ENCODE assay signal across 30 cellular contexts in the genomic region with DNA sequence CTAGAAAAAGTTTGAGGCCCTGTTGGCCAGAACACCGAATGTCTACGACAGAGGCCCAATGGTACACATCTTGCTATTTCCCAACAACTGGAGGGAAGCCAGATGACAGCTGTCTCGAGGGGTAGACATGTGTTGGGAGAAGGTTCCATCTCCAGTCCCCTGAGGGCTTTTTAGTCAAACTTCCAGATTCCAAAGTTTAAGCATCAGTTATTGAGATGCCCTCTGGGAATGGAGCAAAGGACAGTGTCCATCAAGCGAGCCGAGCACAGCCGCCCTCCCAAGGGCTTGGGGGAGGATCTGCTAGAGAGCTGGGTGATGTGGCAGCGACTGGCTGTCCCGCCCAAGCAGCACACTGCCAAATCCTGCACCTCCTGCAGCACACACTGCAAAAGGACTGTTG.
DNase-seq lines count a peak whose midpoint lies in the region; ATAC-seq and TF ChIP-seq lines count a peak whose summit lies in the region.
"Had no signal": no experiment of that assay in that cellular context is flagged by ENCODE, and none has a peak within 500 bp of the region (broad histone marks: within the 10 kb centered on the region; RNA-seq: fewer than 3 reads in every experiment).

No MANE protein-coding gene starts in this region.

- no peaks in the 10 kb centered on the region for H3K27me3 Mint-ChIP-seq in activated T-cell treated with anti-CD3 and anti-CD28 coated beads, Interleukin-2, amount 50 U/mL, for 4 hours (ENCODE audit: low read depth)

- H3K4me3 ChIP-seq in gastroesophageal sphincter (no peak overlapping the region), gastrocnemius medialis (no peak overlapping the region)
- H3K4me3 ChIP-seq: esophagus muscularis mucosa, SJSA1 had no signal

- no peak for TF ChIP-seq EP300 in gastroesophageal sphincter (IDR thresholded peaks at IDR 0.05)

- no peak overlapping the region for H3K4me3 Mint-ChIP-seq in activated T-cell treated with anti-CD3 and anti-CD28 coated beads, Interleukin-2, amount 50 U/mL, for 4 hours
- H3K4me3 Mint-ChIP-seq: activated CD4-positive, alpha-beta T cell treated with anti-CD3 and anti-CD28 coated beads for 36 hours; activated CD8-positive, alpha-beta T cell treated with anti-CD3 and anti-CD28 coated beads for 36 hours; activated naive CD4-positive, alpha-beta T cell treated with anti-CD3 and anti-CD28 coated beads for 36 hours; central memory CD8-positive, alpha-beta T cell; immature natural killer cell; memory B cell; neural crest cell; stimulated activated effector memory CD8-positive, alpha-beta T cell treated with anti-CD3 and anti-CD28 coated beads, Interleukin-12 subunit alpha, Interleukin-12 subunit beta, amount 100 ng/mL, for 72 hours; type B pancreatic cell had no signal

- peaks cover 0 to 2% (median 0%) of the 10 kb centered on the region in 3 donors for H3K4me1 ChIP-seq in gastroesophageal sphincter
- H3K4me1 ChIP-seq in gastrocnemius medialis = no peaks in the 10 kb centered on the region
- H3K4me1 ChIP-seq: SJSA1 had no signal

- H3K4me1 Mint-ChIP-seq in activated T-cell treated with anti-CD3 and anti-CD28 coated beads, Interleukin-2, amount 50 U/mL, for 4 hours (ENCODE audit: low read depth) = no peaks in the 10 kb centered on the region
- H3K4me1 Mint-ChIP-seq: activated CD4-positive, alpha-beta T cell treated with anti-CD3 and anti-CD28 coated beads for 36 hours; central memory CD8-positive, alpha-beta T cell; immature natural killer cell; neural crest cell; stimulated activated effector memory CD8-positive, alpha-beta T cell treated with anti-CD3 and anti-CD28 coated beads, Interleukin-12 subunit alpha, Interleukin-12 subunit beta, amount 100 ng/mL, for 72 hours had no signal

- no peaks in the 10 kb centered on the region for H3K9me3 Mint-ChIP-seq in activated T-cell treated with anti-CD3 and anti-CD28 coated beads, Interleukin-2, amount 50 U/mL, for 4 hours
- H3K9me3 Mint-ChIP-seq: activated CD8-positive, alpha-beta T cell treated with anti-CD3 and anti-CD28 coated beads for 36 hours; activated naive CD4-positive, alpha-beta T cell treated with anti-CD3 and anti-CD28 coated beads for 36 hours; central memory CD8-positive, alpha-beta T cell; immature natural killer cell; neural crest cell; stimulated activated effector memory CD8-positive, alpha-beta T cell treated with anti-CD3 and anti-CD28 coated beads, Interleukin-12 subunit alpha, Interleukin-12 subunit beta, amount 100 ng/mL, for 72 hours; type B pancreatic cell had no signal

- H3K36me3 ChIP-seq in gastroesophageal sphincter = no peaks in the 10 kb centered on the region
- H3K36me3 ChIP-seq in gastrocnemius medialis = no peaks in the 10 kb centered on the region
- H3K36me3 ChIP-seq: esophagus muscularis mucosa, SJSA1 had no signal

- no peaks in the 10 kb centered on the region for H3K36me3 Mint-ChIP-seq in activated T-cell treated with anti-CD3 and anti-CD28 coated beads, Interleukin-2, amount 50 U/mL, for 4 hours (ENCODE audit: insufficient read depth)
- H3K36me3 Mint-ChIP-seq: immature natural killer cell; memory B cell; stimulated activated effector memory CD8-positive, alpha-beta T cell treated with anti-CD3 and anti-CD28 coated beads, Interleukin-12 subunit alpha, Interleukin-12 subunit beta, amount 100 ng/mL, for 72 hours; type B pancreatic cell had no signal

- TF ChIP-seq CTCF in gastroesophageal sphincter (IDR thresholded peaks at IDR 0.05) (no peak), gastrocnemius medialis (IDR thresholded peaks at IDR 0.05 in 4 of 5, conservative IDR thresholded peaks at IDR 0.05 in 1 of 5) (no peak)

- no peaks in the 10 kb centered on the region for H3K9me3 ChIP-seq in gastroesophageal sphincter
- H3K9me3 ChIP-seq in gastrocnemius medialis = no peaks in the 10 kb centered on the region
- H3K9me3 ChIP-seq: esophagus muscularis mucosa, SJSA1 had no signal

- H3K27ac ChIP-seq in gastroesophageal sphincter = no peak overlapping the region
- no peak overlapping the region for H3K27ac ChIP-seq in gastrocnemius medialis
- H3K27ac ChIP-seq: 22Rv1, esophagus muscularis mucosa, KMS-11, SJSA1, VCaP had no signal

- intact Hi-C loops in gastrocnemius medialis (cut with DNase I; ENCODE audit: low total_unique reads) = no loop called here

- DNase-seq in DMS 273 (lab: John Stamatoyannopoulos, UW; ENCODE audit: unreplicated experiment) = peak; percentile 77
- DNase-seq in DMS 273 treated with DMSO at 0.1 percent for 48 hours (lab: John Stamatoyannopoulos, UW) = no peak
- peak; percentile 73 for DNase-seq in RPMI7951 (ENCODE audit: low read depth)
- DNase-seq in gastrocnemius medialis = peak in 1 of 2 donors; percentile 23
- DNase-seq in NCI-H2029 treated with DMSO at 0.1 percent for 48 hours (lab: John Stamatoyannopoulos, UW) = no peak
- DNase-seq in occipital lobe (lab: John Stamatoyannopoulos, UW) = no peak
- no peak for DNase-seq in activated T-cell treated with anti-CD3 and anti-CD28 coated beads, Interleukin-2, amount 50 U/mL, for 4 hours
- DNase-seq: activated CD4-positive, alpha-beta T cell treated with anti-CD3 and anti-CD28 coated beads for 36 hours; activated CD8-positive, alpha-beta memory T cell treated with anti-CD3 and anti-CD28 coated beads, Interleukin-2, amount 50 U/mL, for 48 hours; activated CD8-positive, alpha-beta T cell treated with anti-CD3 and anti-CD28 coated beads for 36 hours; activated naive CD4-positive, alpha-beta T cell treated with anti-CD3 and anti-CD28 coated beads for 36 hours; Calu3; immature natural killer cell; left cardiac atrium; NCI-H2107; NCI-H345; NCI-H774; T1000 had no signal

- ATAC-seq in gastroesophageal sphincter (peak; percentile 57), gastrocnemius medialis (peak; percentile 30 to 60)
- ATAC-seq in activated T-cell treated with anti-CD3 and anti-CD28 coated beads, Interleukin-2, amount 50 U/mL, for 4 hours = no peak
- ATAC-seq: activated CD4-positive, alpha-beta T cell treated with anti-CD3 and anti-CD28 coated beads for 36 hours; activated CD8-positive, alpha-beta T cell treated with anti-CD3 and anti-CD28 coated beads for 36 hours; HCT116; stimulated activated effector memory CD8-positive, alpha-beta T cell treated with anti-CD3 and anti-CD28 coated beads, Interleukin-12 subunit alpha, Interleukin-12 subunit beta, amount 100 ng/mL, for 72 hours had no signal

- no peaks in the 10 kb centered on the region for H3K27me3 ChIP-seq in gastroesophageal sphincter
- no peaks in the 10 kb centered on the region for H3K27me3 ChIP-seq in gastrocnemius medialis
- H3K27me3 ChIP-seq: esophagus muscularis mucosa, SJSA1 had no signal

- no peak for TF ChIP-seq POLR2A in gastroesophageal sphincter (IDR thresholded peaks at IDR 0.05)
- no peak for TF ChIP-seq POLR2A in gastrocnemius medialis (IDR thresholded peaks at IDR 0.05)

- in situ Hi-C loops in gastrocnemius medialis (cut with MboI; ENCODE audit: low sequenced_read_pairs in 4 of 4) = no loop called here

- 66 to 81% methylated on average over 2 to 3 of the region's 8 CpGs for WGBS in gastroesophageal sphincter (ENCODE audit: low coverage in 1 of 2), 2 donors

Comparison
In these comparisons a context has a peak if more than half of its experiments do, and no peak if none do; other contexts are left out.
1. DNase-seq: peak in DMS 273 (single experiment) and RPMI7951 (single experiment); none in DMS 273 treated with DMSO at 0.1 percent for 48 hours (single experiment), NCI-H2029 treated with DMSO at 0.1 percent for 48 hours (single experiment), occipital lobe (single experiment) and activated T-cell treated with anti-CD3 and anti-CD28 coated beads, Interleukin-2, amount 50 U/mL, for 4 hours (single experiment).
2. ATAC-seq: peak in gastroesophageal sphincter (single experiment) and gastrocnemius medialis (2 of 2); none in activated T-cell treated with anti-CD3 and anti-CD28 coated beads, Interleukin-2, amount 50 U/mL, for 4 hours (0 of 2).